In the genomic region with DNA sequence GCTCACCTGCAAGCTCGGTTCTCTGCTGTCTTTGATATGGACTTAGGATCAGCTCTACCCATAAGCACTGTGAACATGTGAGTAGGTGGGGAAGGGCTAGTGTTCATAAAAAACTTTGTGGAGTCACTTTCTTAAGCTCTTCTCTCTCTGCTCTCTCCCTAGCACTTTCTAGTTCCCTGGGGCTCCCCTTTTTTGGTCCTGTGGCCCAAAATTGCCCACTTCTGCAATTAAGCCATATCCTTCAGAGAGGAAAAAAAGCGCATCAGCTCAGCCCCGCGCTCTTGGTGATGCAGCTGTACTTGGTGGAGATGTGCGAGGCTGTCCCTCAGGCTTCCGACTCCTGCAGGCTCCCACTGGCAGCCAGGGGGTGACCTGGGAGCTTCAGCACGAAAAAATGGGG, we compare ENCODE assay signal across 25 cellular contexts.
"Had no signal": no experiment of that assay in that cellular context is flagged by ENCODE, and none has a peak within 500 bp of the region (broad histone marks: within the 10 kb centered on the region; RNA-seq: fewer than 3 reads in every experiment).

No MANE protein-coding gene starts in this region.

- H3K4me2 ChIP-seq: KMS-11 had no signal

- H3K27ac Mint-ChIP-seq: IgD-negative memory B cell had no signal

- ATAC-seq: K562 had no signal

- H3K9me3 ChIP-seq: SJSA1 had no signal

- H3K4me3 ChIP-seq: K562, SJSA1, SK-N-MC had no signal

- H3K27ac ChIP-seq: KMS-11, SJSA1, SK-N-MC had no signal

- H3K9me3 Mint-ChIP-seq: IgD-negative memory B cell had no signal

- DNase-seq: Kasumi-1, MM.1S, NCI-H1092, NCI-H1105 treated with DMSO at 0.1 percent for 48 hours, NCI-H1417 treated with DMSO at 0.1 percent for 48 hours, NCI-H146, NCI-H1694 treated with DMSO at 0.1 percent for 48 hours, NCI-H2029, NCI-H2081 treated with DMSO at 0.1 percent for 48 hours, NCI-H2171, NCI-H226, NCI-H446, NCI-H510A, NCI-H524 treated with DMSO at 0.1 percent for 48 hours, NCI-H69, NCI-H774, Right ventricle myocardium superior, RPMI8226, SIG-M5 had no signal

- H3K9ac ChIP-seq: KMS-11 had no signal

- H3K27me3 Mint-ChIP-seq: IgD-negative memory B cell had no signal

- H3K27me3 ChIP-seq: SJSA1 had no signal

- FAIRE-seq: K562, RCC 7860 had no signal

- H3K4me3 Mint-ChIP-seq: IgD-negative memory B cell had no signal
